ENCODE assay signal across 8 cellular contexts in genomic region chr19:51108805-51109146, GRCh38. TPM values are rescaled to one million over a fixed set of nuclear protein-coding genes. Genes with fewer than 3 reads are reported as not detected.
DNase-seq lines count a peak whose midpoint lies in the region; ATAC-seq, FAIRE-seq and TF ChIP-seq lines count a peak whose summit lies in the region.

No MANE protein-coding gene starts in this region.

- H4K20me1 ChIP-seq in keratinocyte (ENCODE audit: control insufficient read depth, extremely low read depth, insufficient read depth, low read length), result no peaks in the 10 kb centered on the region

- H3K4me3 ChIP-seq in keratinocyte (ENCODE audit: control insufficient read depth in 2 of 3, extremely low read depth in 1 of 3, insufficient read depth in 2 of 3, low read depth in 1 of 3, low read length in 3 of 3), result peak overlapping the region; percentile 55 to 85 (median 69)

- no peaks in the 10 kb centered on the region for H3K9me3 Mint-ChIP-seq in activated naive CD4-positive, alpha-beta T cell treated with anti-CD3 and anti-CD28 coated beads for 36 hours
- no peaks in the 10 kb centered on the region for H3K9me3 Mint-ChIP-seq in activated naive CD8-positive, alpha-beta T cell treated with anti-CD3 and anti-CD28 coated beads for 36 hours

- H2AFZ ChIP-seq in keratinocyte (ENCODE audit: control insufficient read depth, low read length), result peak overlapping the region; percentile 85

- peak overlapping the region; percentile 88 for H3K4me2 ChIP-seq in keratinocyte (ENCODE audit: control insufficient read depth, extremely low read depth, insufficient read depth, low read depth, low read length)

- peaks cover 18% of the 10 kb centered on the region for H3K36me3 Mint-ChIP-seq in activated naive CD4-positive, alpha-beta T cell treated with anti-CD3 and anti-CD28 coated beads for 36 hours (ENCODE audit: low read depth)
- peaks cover 22% of the 10 kb centered on the region for H3K36me3 Mint-ChIP-seq in activated naive CD8-positive, alpha-beta T cell treated with anti-CD3 and anti-CD28 coated beads for 36 hours

- no peaks in the 10 kb centered on the region for H3K9me3 ChIP-seq in keratinocyte (ENCODE audit: control insufficient read depth, low read depth, low read length)

- H3K27me3 ChIP-seq in keratinocyte (ENCODE audit: control insufficient read depth, extremely low read depth, insufficient read depth, low read length), result peaks cover 5% of the 10 kb centered on the region

- CTCF ChIA-PET in activated naive CD4-positive, alpha-beta T cell treated with anti-CD3 and anti-CD28 coated beads for 36 hours (lab: Charles Lee), result interaction anchor here (0.7 to 0.8 kb wide), 2 partner anchors 8 to 50 kb away, joined by 3 to 5 read pairs; no protein-coding TSS in a partner anchor

- dilution Hi-C loops in keratinocyte (cut with MboI; ENCODE audit: extremely low pct_ligation_motif_present, low sequenced_read_pairs), result no loop called here

- no peak for TF ChIP-seq CTCF in keratinocyte (optimal IDR thresholded peaks at IDR 0.05 in 1 of 3, IDR thresholded peaks at IDR 0.05 in 1 of 3, conservative IDR thresholded peaks at IDR 0.05 in 1 of 3; ENCODE audit: extremely low read depth in 1 of 3, insufficient read depth in 2 of 3, low read length in 3 of 3)

- FAIRE-seq in keratinocyte (lab: Jason Lieb, UNC), result no peak

- H3K27me3 Mint-ChIP-seq in activated naive CD4-positive, alpha-beta T cell treated with anti-CD3 and anti-CD28 coated beads for 36 hours (ENCODE audit: low read depth), result no peaks in the 10 kb centered on the region
- no peaks in the 10 kb centered on the region for H3K27me3 Mint-ChIP-seq in activated naive CD8-positive, alpha-beta T cell treated with anti-CD3 and anti-CD28 coated beads for 36 hours

- H3K36me3 ChIP-seq in keratinocyte (ENCODE audit: control insufficient read depth in 2 of 2, extremely low read depth in 1 of 2, insufficient read depth in 2 of 2, low read length in 2 of 2), result peaks cover 8 to 13% of the 10 kb centered on the region in 2 experiments

- no peaks in the 10 kb centered on the region for H3K9me1 ChIP-seq in keratinocyte (ENCODE audit: control insufficient read depth, extremely low read depth, insufficient read depth, low read length)

- no peak for DNase-seq in activated naive CD4-positive, alpha-beta T cell treated with anti-CD3 and anti-CD28 coated beads for 36 hours
- DNase-seq in activated naive CD4-positive, alpha-beta T cell treated with anti-CD3 and anti-CD28 coated beads, Interleukin-2, amount 50 U/mL, for 16 hours, result no peak
- DNase-seq in activated naive CD8-positive, alpha-beta T cell treated with anti-CD3 and anti-CD28 coated beads for 36 hours, result no peak
- DNase-seq in keratinocyte (ENCODE audit: low read depth, low spot score) (no peak), substantia nigra (lab: John Stamatoyannopoulos, UW) (peak in 14 of 49 donors; percentile 40 to 92 (median 83)), GM19238 (ENCODE audit: insufficient read length, low spot score) (no peak)
- no peak for DNase-seq in activated CD4-positive, CD25-positive, alpha-beta regulatory T cell treated with anti-CD3 and anti-CD28 coated beads, Interleukin-2, amount 50 U/mL, for 72 hours

- H3K4me1 Mint-ChIP-seq in activated naive CD4-positive, alpha-beta T cell treated with anti-CD3 and anti-CD28 coated beads for 36 hours (ENCODE audit: low read depth), result peaks cover 39% of the 10 kb centered on the region
- H3K4me1 Mint-ChIP-seq in activated naive CD8-positive, alpha-beta T cell treated with anti-CD3 and anti-CD28 coated beads for 36 hours, result peaks cover 28% of the 10 kb centered on the region

- H3K4me1 ChIP-seq in keratinocyte (ENCODE audit: control insufficient read depth, extremely low read depth, insufficient read depth, low read length), result peaks cover 10% of the 10 kb centered on the region

- peak overlapping the region; percentile 84 for H3K27ac Mint-ChIP-seq in activated naive CD4-positive, alpha-beta T cell treated with anti-CD3 and anti-CD28 coated beads for 36 hours
- peak overlapping the region; percentile 96 for H3K27ac Mint-ChIP-seq in activated naive CD8-positive, alpha-beta T cell treated with anti-CD3 and anti-CD28 coated beads for 36 hours

- peak; percentile 27 for ATAC-seq in HG03175 (IDR thresholded peaks at IDR 0.05; ENCODE audit: unreplicated experiment)

- peaks cover 38% of the 10 kb centered on the region for H3K79me2 ChIP-seq in keratinocyte (ENCODE audit: control insufficient read depth, insufficient read depth, low read length)

- H3K27ac ChIP-seq in keratinocyte (ENCODE audit: control insufficient read depth, insufficient read depth, low read length) (peak overlapping the region; percentile 65), substantia nigra (ENCODE audit: low read depth, low read length, poor library complexity, severe bottlenecking) (peak overlapping the region; percentile 79)

- H3K9ac ChIP-seq in keratinocyte (ENCODE audit: control insufficient read depth, extremely low read depth, insufficient read depth, low read length), result peak overlapping the region; percentile 84

- peak overlapping the region; percentile 98 for H3K4me3 Mint-ChIP-seq in activated naive CD4-positive, alpha-beta T cell treated with anti-CD3 and anti-CD28 coated beads for 36 hours
- H3K4me3 Mint-ChIP-seq in activated naive CD8-positive, alpha-beta T cell treated with anti-CD3 and anti-CD28 coated beads for 36 hours, result peak overlapping the region; percentile 97

- intact Hi-C loops in activated naive CD4-positive, alpha-beta T cell treated with anti-CD3 and anti-CD28 coated beads for 36 hours (cut with micrococcal nuclease), result loop anchor here (1.0 to 10.0 kb wide), 4 partner anchors 306 to 597 kb away; partner anchors contain the start of genes CLEC11A and JOSD2

RNA-seq across cellular contexts. Expression of gene CTU1, which starts 0.6 kb away (rescaled TPM):
- 1 to 10 TPM; 9.2 to 9.9 TPM for total RNA-seq in activated naive CD4-positive, alpha-beta T cell treated with anti-CD3 and anti-CD28 coated beads for 36 hours
- total RNA-seq in activated naive CD8-positive, alpha-beta T cell treated with anti-CD3 and anti-CD28 coated beads for 36 hours, result 10 to 100 TPM; 10.9 to 11.4 TPM
- polyA plus RNA-seq in keratinocyte, result 1.9 to 3.9 TPM (median 2.3 TPM) in 3 replicates
- 0.79 TPM for polyA plus RNA-seq in keratinocyte (2011; ENCODE audit: low read depth)
- polyA plus RNA-seq in keratinocyte (2011; cell fraction: cytosol; rRNA removed), result 0.81 and 2.8 TPM in 2 replicates
- polyA plus RNA-seq in keratinocyte (2011; cell fraction: nucleus; rRNA removed), result 3.5 and 5.2 TPM in 2 replicates
- 4.1 and 4.5 TPM in 2 replicates for polyA plus RNA-seq in keratinocyte (2012; ENCODE audit: low replicate concordance)
- polyA minus RNA-seq in keratinocyte, result 1.5 to 2.0 TPM (median 1.6 TPM) in 3 replicates
- 8.6 TPM for polyA minus RNA-seq in keratinocyte (2011; cell fraction: cytosol; rRNA and poly(A)+ RNA removed)
- 2.6 and 4.5 TPM in 2 replicates for polyA minus RNA-seq in keratinocyte (2011; cell fraction: nucleus; rRNA and poly(A)+ RNA removed)

RNA-seq across cellular contexts. Expression of gene SIGLEC9, which starts 15.9 kb away (rescaled TPM):
- 1 to 10 TPM; 1.7 to 1.9 TPM for total RNA-seq in activated naive CD4-positive, alpha-beta T cell treated with anti-CD3 and anti-CD28 coated beads for 36 hours
- total RNA-seq in activated naive CD8-positive, alpha-beta T cell treated with anti-CD3 and anti-CD28 coated beads for 36 hours, result 1 to 10 TPM; 1.3 to 1.6 TPM
- not detected in 3 replicates for polyA plus RNA-seq in keratinocyte
- not detected for polyA plus RNA-seq in keratinocyte (2011; ENCODE audit: low read depth)
- not detected in 2 replicates for polyA plus RNA-seq in keratinocyte (2011; cell fraction: cytosol; rRNA removed)
- polyA plus RNA-seq in keratinocyte (2011; cell fraction: nucleus; rRNA removed), result not detected in 2 replicates
- polyA plus RNA-seq in keratinocyte (2012; ENCODE audit: low replicate concordance), result not detected in 2 replicates
- not detected in 3 replicates for polyA minus RNA-seq in keratinocyte
- polyA minus RNA-seq in keratinocyte (2011; cell fraction: cytosol; rRNA and poly(A)+ RNA removed), result not detected
- 0.21 TPM in 1 of 2 replicates, not detected in the other for polyA minus RNA-seq in keratinocyte (2011; cell fraction: nucleus; rRNA and poly(A)+ RNA removed)

RNA-seq across cellular contexts. Expression of gene KLK14, which starts 26.1 kb away (rescaled TPM):
- total RNA-seq in activated naive CD4-positive, alpha-beta T cell treated with anti-CD3 and anti-CD28 coated beads for 36 hours, result under 1 TPM; 0.69 to 0.79 TPM
- total RNA-seq in activated naive CD8-positive, alpha-beta T cell treated with anti-CD3 and anti-CD28 coated beads for 36 hours, result under 1 TPM; 0.30 to 0.31 TPM
- polyA plus RNA-seq in keratinocyte, result 0.05 to 0.63 TPM (median 0.10 TPM) in 3 replicates
- 2.6 TPM for polyA plus RNA-seq in keratinocyte (2011; ENCODE audit: low read depth)
- 0.17 and 0.33 TPM in 2 replicates for polyA plus RNA-seq in keratinocyte (2011; cell fraction: cytosol; rRNA removed)
- 0.37 and 0.45 TPM in 2 replicates for polyA plus RNA-seq in keratinocyte (2011; cell fraction: nucleus; rRNA removed)
- polyA plus RNA-seq in keratinocyte (2012; ENCODE audit: low replicate concordance), result 0.73 and 11.4 TPM in 2 replicates
- polyA minus RNA-seq in keratinocyte, result 0.23 to 0.46 TPM in 2 of 3 replicates, not detected in the other
- polyA minus RNA-seq in keratinocyte (2011; cell fraction: cytosol; rRNA and poly(A)+ RNA removed), result not detected
- not detected in 2 replicates for polyA minus RNA-seq in keratinocyte (2011; cell fraction: nucleus; rRNA and poly(A)+ RNA removed)

RNA-seq across cellular contexts. Expression of gene SIGLEC7, which starts 33.3 kb away (rescaled TPM):
- not detected for total RNA-seq in activated naive CD4-positive, alpha-beta T cell treated with anti-CD3 and anti-CD28 coated beads for 36 hours
- total RNA-seq in activated naive CD8-positive, alpha-beta T cell treated with anti-CD3 and anti-CD28 coated beads for 36 hours, result not detected
- not detected in 3 replicates for polyA plus RNA-seq in keratinocyte
- polyA plus RNA-seq in keratinocyte (2011; ENCODE audit: low read depth), result not detected
- polyA plus RNA-seq in keratinocyte (2011; cell fraction: cytosol; rRNA removed), result not detected in 2 replicates
- not detected in 2 replicates for polyA plus RNA-seq in keratinocyte (2011; cell fraction: nucleus; rRNA removed)
- not detected in 2 replicates for polyA plus RNA-seq in keratinocyte (2012; ENCODE audit: low replicate concordance)
- not detected in 3 replicates for polyA minus RNA-seq in keratinocyte
- not detected for polyA minus RNA-seq in keratinocyte (2011; cell fraction: cytosol; rRNA and poly(A)+ RNA removed)
- not detected in 2 replicates for polyA minus RNA-seq in keratinocyte (2011; cell fraction: nucleus; rRNA and poly(A)+ RNA removed)

RNA-seq across cellular contexts. Expression of gene KLK13, which starts 43.9 kb away (rescaled TPM):
- not detected for total RNA-seq in activated naive CD4-positive, alpha-beta T cell treated with anti-CD3 and anti-CD28 coated beads for 36 hours
- not detected for total RNA-seq in activated naive CD8-positive, alpha-beta T cell treated with anti-CD3 and anti-CD28 coated beads for 36 hours
- polyA plus RNA-seq in keratinocyte, result 2.0 to 4.4 TPM (median 2.8 TPM) in 3 replicates
- 8.8 TPM for polyA plus RNA-seq in keratinocyte (2011; ENCODE audit: low read depth)
- 4.4 and 6.1 TPM in 2 replicates for polyA plus RNA-seq in keratinocyte (2011; cell fraction: cytosol; rRNA removed)
- 5.7 and 8.5 TPM in 2 replicates for polyA plus RNA-seq in keratinocyte (2011; cell fraction: nucleus; rRNA removed)
- polyA plus RNA-seq in keratinocyte (2012; ENCODE audit: low replicate concordance), result 2.1 and 12.8 TPM in 2 replicates
- polyA minus RNA-seq in keratinocyte, result 1.9 to 5.5 TPM (median 4.8 TPM) in 3 replicates
- 3.3 TPM for polyA minus RNA-seq in keratinocyte (2011; cell fraction: cytosol; rRNA and poly(A)+ RNA removed)
- polyA minus RNA-seq in keratinocyte (2011; cell fraction: nucleus; rRNA and poly(A)+ RNA removed), result 1.0 and 3.7 TPM in 2 replicates
